ENCODE assay signal across 21 cellular contexts in the genomic region with DNA sequence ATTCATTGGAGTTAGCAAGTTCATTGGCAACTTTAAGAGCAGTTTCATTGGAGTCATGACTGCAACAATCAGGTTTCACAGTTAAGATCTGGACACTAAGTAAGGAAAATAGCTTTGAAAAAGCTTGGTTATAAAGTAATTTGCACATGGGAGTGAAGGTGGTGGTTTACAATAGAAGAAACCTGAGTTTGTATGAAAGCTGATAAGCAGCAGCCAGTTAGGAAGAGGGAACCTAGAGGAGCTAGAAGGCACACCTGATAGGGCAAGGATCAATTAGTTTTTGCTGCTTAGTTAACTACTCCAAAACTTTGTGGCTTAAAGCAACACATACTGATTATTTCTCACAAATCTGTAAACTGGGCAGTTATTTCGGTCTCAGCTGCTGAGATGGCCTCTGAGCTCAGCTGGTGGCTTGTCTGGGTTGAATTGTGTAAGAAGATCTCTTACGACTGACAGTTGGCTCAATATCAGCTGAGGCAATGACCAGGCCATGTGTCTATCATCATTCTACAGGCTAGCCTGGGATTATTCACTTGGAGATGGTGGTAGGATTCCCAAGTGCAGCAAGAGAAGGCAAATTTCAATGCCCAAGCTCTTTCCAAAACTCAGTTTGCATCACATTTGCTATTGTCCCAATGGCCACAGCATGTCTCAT.
"Had no signal": no experiment of that assay in that cellular context is flagged by ENCODE, and none has a peak within 500 bp of the region (broad histone marks: within the 10 kb centered on the region; RNA-seq: fewer than 3 reads in every experiment).

No MANE protein-coding gene starts in this region.

- H3K9me3 ChIP-seq: esophagus muscularis mucosa, right atrium auricular region, sigmoid colon, suprapubic skin, thyroid gland, upper lobe of left lung, uterus had no signal

- H3K27ac Mint-ChIP-seq: dendritic cell treated with granulocyte-macrophage colony-stimulating factor and Interleukin-4, amounts not matched to agents 40 ng/mL and 50 ng/mL, for 4 days; effector memory CD8-positive, alpha-beta T cell; naive B cell; nephron progenitor cell; stimulated activated effector memory CD8-positive, alpha-beta T cell treated with anti-CD3 and anti-CD28 coated beads, Interleukin-12 subunit alpha, Interleukin-12 subunit beta, amount 100 ng/mL, for 72 hours had no signal

- H3K4me1 ChIP-seq: esophagus muscularis mucosa, right atrium auricular region, sigmoid colon, suprapubic skin, thyroid gland, upper lobe of left lung, uterus had no signal

- H3K4me2 ChIP-seq: hepatocyte had no signal

- H3K4me3 Mint-ChIP-seq: dendritic cell treated with granulocyte-macrophage colony-stimulating factor and Interleukin-4, amounts not matched to agents 40 ng/mL and 50 ng/mL, for 4 days; effector memory CD8-positive, alpha-beta T cell; naive B cell; nephron progenitor cell; stimulated activated effector memory CD8-positive, alpha-beta T cell treated with anti-CD3 and anti-CD28 coated beads, Interleukin-12 subunit alpha, Interleukin-12 subunit beta, amount 100 ng/mL, for 72 hours had no signal

- H3K36me3 ChIP-seq: esophagus muscularis mucosa, right atrium auricular region, sigmoid colon, suprapubic skin, thyroid gland, upper lobe of left lung, uterus had no signal

- H3K27me3 ChIP-seq: esophagus muscularis mucosa, hepatocyte, right atrium auricular region, sigmoid colon, suprapubic skin, thyroid gland, upper lobe of left lung, uterus had no signal

- H3K27me3 Mint-ChIP-seq: dendritic cell treated with granulocyte-macrophage colony-stimulating factor and Interleukin-4, amounts not matched to agents 40 ng/mL and 50 ng/mL, for 4 days; effector memory CD8-positive, alpha-beta T cell; naive B cell had no signal

- DNase-seq: cerebellar nuclear complex; effector memory CD8-positive, alpha-beta T cell; foreskin fibroblast; naive B cell; nephron progenitor cell; posterior cingulate gyrus; sigmoid colon; stimulated activated CD4-positive, alpha-beta T cell treated with anti-CD3 and anti-CD28 coated beads, Interleukin-4, amount 100 ng/mL, for 1 hour; stimulated activated CD8-positive, alpha-beta memory T cell treated with anti-CD3 and anti-CD28 coated beads, Interleukin-4, amount 100 ng/mL, for 48 hours; stimulated activated naive CD8-positive, alpha-beta T cell treated with anti-CD3 and anti-CD28 coated beads, Interleukin-15, Interleukin-2, amounts not matched to agents 100 U/mL and 50 U/mL, for 24 hours; thyroid gland; upper lobe of left lung; uterus had no signal

- H3K36me3 Mint-ChIP-seq: naive B cell; stimulated activated effector memory CD8-positive, alpha-beta T cell treated with anti-CD3 and anti-CD28 coated beads, Interleukin-12 subunit alpha, Interleukin-12 subunit beta, amount 100 ng/mL, for 72 hours had no signal

- H3K27ac ChIP-seq: epithelial cell of prostate, esophagus muscularis mucosa, hepatocyte, right atrium auricular region, sigmoid colon, suprapubic skin, thyroid gland, upper lobe of left lung, uterus had no signal

- ATAC-seq: effector memory CD8-positive, alpha-beta T cell; left lobe of liver; stimulated activated effector memory CD8-positive, alpha-beta T cell treated with anti-CD3 and anti-CD28 coated beads, Interleukin-12 subunit alpha, Interleukin-12 subunit beta, amount 100 ng/mL, for 72 hours; stimulated activated naive CD8-positive, alpha-beta T cell treated with anti-CD3 and anti-CD28 coated beads, Interleukin-15, Interleukin-2, amounts not matched to agents 100 U/mL and 50 U/mL, for 24 hours had no signal

- H3K4me1 Mint-ChIP-seq: naive B cell; stimulated activated effector memory CD8-positive, alpha-beta T cell treated with anti-CD3 and anti-CD28 coated beads, Interleukin-12 subunit alpha, Interleukin-12 subunit beta, amount 100 ng/mL, for 72 hours had no signal

- H2AFZ ChIP-seq: hepatocyte had no signal

- H3K4me3 ChIP-seq: esophagus muscularis mucosa, hepatocyte, right atrium auricular region, sigmoid colon, suprapubic skin, thyroid gland, upper lobe of left lung, uterus had no signal

- H3K79me2 ChIP-seq: hepatocyte had no signal
